1 cellular context compared by ENCODE assay signal in the genomic region with DNA sequence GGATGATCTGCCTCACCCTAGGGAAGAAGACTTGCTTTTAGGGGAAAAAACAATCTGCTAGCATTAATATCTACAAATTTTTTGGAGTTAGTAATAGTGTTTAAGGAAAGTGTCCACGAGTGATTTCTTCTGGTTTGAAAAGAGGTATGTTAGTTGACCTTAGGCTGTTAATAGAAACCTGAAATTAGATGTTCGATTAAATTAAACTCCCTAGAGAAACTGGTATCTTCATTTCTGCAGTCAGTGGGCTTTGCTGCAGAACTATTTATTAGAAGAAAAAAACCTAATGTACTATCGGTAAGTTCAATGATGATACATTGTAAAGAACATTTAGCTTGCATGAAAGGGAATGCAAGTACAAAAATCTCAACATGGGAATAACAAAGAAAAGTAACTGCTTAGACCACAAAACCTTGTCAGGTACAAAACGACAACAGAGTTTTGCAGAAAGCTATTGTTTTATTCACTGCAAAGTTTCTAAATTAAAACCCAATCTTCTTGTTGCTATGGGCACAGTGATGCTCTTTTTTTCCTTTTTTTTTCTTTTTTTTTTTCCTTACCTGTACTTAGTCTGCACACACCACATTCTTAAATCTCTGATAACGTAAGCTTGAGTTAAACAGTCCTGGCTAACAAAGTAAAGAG.
TF ChIP-seq lines count a peak whose summit lies in the region.

No MANE protein-coding gene starts in this region.

TF ChIP-seq in H1, 55 proteins besides CTCF, POLR2A, EP300 and RAD21 (continued from another document):
- TF ChIP-seq TAF1 (IDR thresholded peaks at IDR 0.05; ENCODE audit: low read depth, low read length) (no peak), CHD1 (IDR thresholded peaks at IDR 0.05; ENCODE audit: low read depth, low read length) (no peak)
